ENCODE assay signal across 1 cellular context in the genomic region with DNA sequence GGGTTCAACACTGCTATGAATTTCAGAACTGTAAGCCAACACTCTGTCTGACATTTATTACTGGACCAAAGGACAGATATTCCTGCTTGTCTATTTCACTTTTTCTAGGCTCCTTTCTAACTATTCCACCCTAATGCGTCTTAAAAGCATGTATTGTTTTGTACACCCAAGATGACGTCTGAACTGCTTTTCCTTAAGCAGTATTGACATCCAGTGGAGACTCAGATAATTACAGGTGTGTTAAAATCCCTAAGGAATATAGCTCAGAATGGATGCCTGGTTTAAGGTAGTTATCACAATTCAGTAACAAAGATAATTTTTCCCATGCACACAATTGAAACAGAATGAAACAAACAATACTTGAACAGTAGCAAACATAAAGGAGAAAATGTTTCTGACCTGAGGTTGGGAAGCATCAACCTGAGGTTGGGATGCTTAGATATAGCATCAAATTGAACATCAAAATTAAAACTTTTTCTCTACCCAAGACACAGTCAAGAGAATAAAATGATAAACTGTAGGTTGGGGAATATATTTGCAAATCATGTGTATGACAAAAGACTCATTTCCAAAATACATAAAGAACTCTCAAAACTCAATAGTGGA.
TF ChIP-seq lines count a peak whose summit lies in the region.

No MANE protein-coding gene starts in this region.

TF ChIP-seq in H1, 55 proteins besides CTCF, POLR2A, EP300 and RAD21 (continued from another document):
- TF ChIP-seq, protein P1, sequence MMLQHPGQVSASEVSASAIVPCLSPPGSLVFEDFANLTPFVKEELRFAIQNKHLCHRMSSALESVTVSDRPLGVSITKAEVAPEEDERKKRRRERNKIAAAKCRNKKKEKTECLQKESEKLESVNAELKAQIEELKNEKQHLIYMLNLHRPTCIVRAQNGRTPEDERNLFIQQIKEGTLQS (IDR thresholded peaks at IDR 0.05; ENCODE audit: insufficient read depth, low read depth, low read length) = no peak
- TF ChIP-seq CBX5 (IDR thresholded peaks at IDR 0.05; ENCODE audit: low read depth, low read length) = no peak
- TF ChIP-seq JUN (IDR thresholded peaks at IDR 0.05; ENCODE audit: low read depth, low read length) = no peak
